ENCODE assay signal across 8 cellular contexts in the genomic region with DNA sequence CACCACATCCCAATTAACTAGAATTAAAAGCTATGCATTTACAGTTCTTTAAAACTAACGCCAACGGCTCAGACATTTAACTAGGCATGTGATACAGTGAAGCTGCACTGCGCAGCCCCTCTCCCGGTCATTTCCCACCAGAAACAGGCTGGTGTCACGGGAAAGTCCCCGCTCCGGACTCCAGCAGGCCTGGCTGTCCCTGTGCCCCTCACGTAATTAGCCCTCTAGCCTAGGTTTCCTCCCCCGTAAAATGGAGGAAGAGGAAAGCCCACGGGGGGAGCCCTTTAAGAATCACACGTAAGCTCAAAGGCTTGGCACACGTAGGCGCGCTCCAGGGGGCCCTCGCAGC. TPM values are rescaled to one million over a fixed set of nuclear protein-coding genes. Genes with fewer than 3 reads are reported as not detected.
DNase-seq lines count a peak whose midpoint lies in the region; ATAC-seq and TF ChIP-seq lines count a peak whose summit lies in the region.

No MANE protein-coding gene starts in this region.

- H3K36me3 ChIP-seq in ES-I3 (ENCODE audit: insufficient read depth, low read length): no peaks in the 10 kb centered on the region
- H3K36me3 ChIP-seq in RWPE2 (ENCODE audit: low read depth): no peaks in the 10 kb centered on the region

- H3K27me3 ChIP-seq in RWPE2 (ENCODE audit: insufficient read depth, poor library complexity, severe bottlenecking): no peaks in the 10 kb centered on the region

- peak overlapping the region; percentile 77; the same call in 1 of the 2 replicates for H3K9ac ChIP-seq in ES-I3 (ENCODE audit: low read depth, low read length)

- DNase-seq in RWPE2 (ENCODE audit: low spot score) (peak; percentile 27), fibroblast of villous mesenchyme (ENCODE audit: low read depth) (peak; percentile 39), skeletal muscle cell (ENCODE audit: low read depth) (no peak), CD1c-positive myeloid dendritic cell (ENCODE audit: extremely low spot score) (no peak)

- TF ChIP-seq CTCF in RWPE2 (IDR thresholded peaks at IDR 0.05; ENCODE audit: poor library complexity, severe bottlenecking) (no peak), fibroblast of villous mesenchyme (IDR thresholded peaks at IDR 0.05; ENCODE audit: insufficient read depth, low read depth, low read length) (no peak)

- no peak overlapping the region for H3K27ac ChIP-seq in RWPE2 (ENCODE audit: poor library complexity, severe bottlenecking)

- H3K4me3 ChIP-seq in RWPE2 (ENCODE audit: severe bottlenecking) (peak overlapping the region; percentile 48), fibroblast of villous mesenchyme (ENCODE audit: low read depth, low read length) (peak overlapping the region; percentile 57), skeletal muscle cell (ENCODE audit: low read depth, low read length) (peak overlapping the region; percentile 73)

- ATAC-seq in RWPE2 (ENCODE audit: low read depth) (no peak), GM21576 (IDR thresholded peaks at IDR 0.05; ENCODE audit: unreplicated experiment) (no peak), GM18870 (IDR thresholded peaks at IDR 0.05; ENCODE audit: unreplicated experiment) (no peak), HG03108 (IDR thresholded peaks at IDR 0.05; ENCODE audit: unreplicated experiment) (no peak)

- H3K4me1 ChIP-seq in ES-I3 (ENCODE audit: insufficient read depth, low read length) (no peaks in the 10 kb centered on the region), RWPE2 (ENCODE audit: insufficient read depth, poor library complexity, severe bottlenecking) (no peaks in the 10 kb centered on the region)

- H3K9me3 ChIP-seq in ES-I3 (ENCODE audit: control insufficient read depth, insufficient read depth, low read length): no peaks in the 10 kb centered on the region
- H3K9me3 ChIP-seq in RWPE2 (ENCODE audit: severe bottlenecking): no peaks in the 10 kb centered on the region

RNA-seq across cellular contexts. Expression of a gene that starts 47.9 kb away (rescaled TPM):
- 1.3 and 2.6 TPM in 2 replicates for total RNA-seq in fibroblast of villous mesenchyme

RNA-seq across cellular contexts. Expression of a gene that starts 57.5 kb away (rescaled TPM):
- 26.3 and 28.3 TPM in 2 replicates for total RNA-seq in fibroblast of villous mesenchyme

Comparison
In these comparisons a context has a peak if more than half of its experiments do, and no peak if none do; other contexts are left out.
1. DNase-seq: peak in RWPE2 (single experiment) and fibroblast of villous mesenchyme (single experiment); none in skeletal muscle cell (single experiment) and CD1c-positive myeloid dendritic cell (single experiment).
2. Peak in every context shown above with its lines, with median percentiles within 50 percentile points of each other: H3K4me3 ChIP-seq.